ENCODE assay signal across 25 cellular contexts in the genomic region with DNA sequence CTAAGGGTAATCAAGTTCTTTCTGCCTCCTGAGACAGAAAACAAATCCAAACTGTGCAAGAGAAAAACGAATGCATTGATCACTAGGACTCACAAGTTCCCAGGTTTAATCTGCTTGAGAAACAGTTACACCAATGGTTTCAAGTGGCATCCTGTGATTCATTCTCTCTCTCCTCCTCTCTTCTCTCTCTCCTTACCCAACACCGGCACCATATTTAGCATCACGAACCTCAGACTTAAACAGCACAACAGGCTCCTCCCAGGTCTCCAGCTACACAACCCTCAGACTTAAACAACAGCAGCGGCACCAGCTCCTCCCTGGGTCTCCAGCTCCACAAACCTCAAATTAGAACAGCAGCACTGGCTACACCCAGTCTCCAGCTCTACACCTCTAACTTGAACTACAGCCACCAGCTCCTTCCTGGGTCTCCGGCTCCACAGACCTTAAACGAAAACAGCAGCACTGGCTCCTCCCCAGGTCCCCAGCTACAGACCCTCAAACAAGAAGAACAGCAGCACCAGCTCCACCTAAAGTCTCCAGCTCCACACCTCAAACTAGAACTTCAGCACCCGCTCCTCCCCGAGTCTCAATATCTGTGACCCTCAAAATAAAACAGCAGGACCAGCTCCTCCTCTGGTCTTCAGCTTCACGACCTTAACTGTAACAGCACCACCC.
A peak's percentile ranks its signal among the peaks of the same experiment; 100 is the strongest.
DNase-seq lines count a peak whose midpoint lies in the region; ATAC-seq, FAIRE-seq and TF ChIP-seq lines count a peak whose summit lies in the region.
"Had no signal": no experiment of that assay in that cellular context is flagged by ENCODE, and none has a peak within 500 bp of the region (broad histone marks: within the 10 kb centered on the region; RNA-seq: fewer than 3 reads in every experiment).

No MANE protein-coding gene starts in this region.

- no peak overlapping the region for H2AFZ ChIP-seq in HepG2 (ENCODE audit: low read length)
- H2AFZ ChIP-seq: GM23338 had no signal

- H3K9me3 ChIP-seq in HepG2 (ENCODE audit: low read length) (no peaks in the 10 kb centered on the region), right lobe of liver (no peaks in the 10 kb centered on the region)
- H3K9me3 ChIP-seq: HAP-1, SJSA1 had no signal

- H3K27me3 ChIP-seq in HepG2 (ENCODE audit: control insufficient read depth in 1 of 2, insufficient read depth in 2 of 2, low read length in 2 of 2) (peaks cover 7 to 73% of the 10 kb centered on the region in 2 experiments; a peak in 4 of 5 replicates), right lobe of liver (no peaks in the 10 kb centered on the region)

- FAIRE-seq in HepG2 (lab: Jason Lieb, UNC): no peak
- FAIRE-seq: A204.1, GM18507, RCC 7860 had no signal

- H3K36me3 ChIP-seq in HepG2 (replicated peaks in 1 of 2; ENCODE audit: control insufficient read depth in 1 of 2, insufficient read depth in 2 of 2, low read length in 2 of 2) (no peaks in the 10 kb centered on the region), right lobe of liver (no peaks in the 10 kb centered on the region)
- H3K36me3 ChIP-seq: HAP-1, SJSA1 had no signal

- ATAC-seq in HepG2: no peak
- ATAC-seq in right lobe of liver: no peak
- ATAC-seq: CD8-positive, alpha-beta T cell; GM23338 had no signal

- no peak for TF ChIP-seq RAD21 in HepG2 (CRISPR knock-in tag; IDR thresholded peaks at IDR 0.05)

- DNase-seq in HepG2 (ENCODE audit: low spot score) (no peak), right lobe of liver (no peak), LHCN-M2 (ENCODE audit: low read depth) (peak; percentile 22), fibroblast of peridontal ligament (ENCODE audit: extremely low read depth) (peak; percentile 4), stromal cell of bone marrow (ENCODE audit: low read depth) (peak; percentile 2), GM19238 (ENCODE audit: insufficient read length, low spot score) (no peak)
- no peak for DNase-seq in activated effector memory CD4-positive, alpha-beta T cell treated with Interleukin-2 at 50 U/mL for 16 hours
- no peak for DNase-seq in stimulated activated CD4-positive, alpha-beta T cell treated with anti-CD3 and anti-CD28 coated beads, Interleukin-2, amount 100 ng/mL, for 24 hours
- DNase-seq: AML-193; CD8-positive, alpha-beta T cell; DMS 273 treated with DMSO at 0.1 percent for 48 hours; DND-41; HFFc6; NCI-H1105 treated with DMSO at 0.1 percent for 48 hours; NCI-H2029; NCI-H446; NCI-H524 treated with DMSO at 0.1 percent for 48 hours; NCI-H774 had no signal

- intact Hi-C loops in HepG2 (cut with micrococcal nuclease; ENCODE audit: unreplicated experiment): no loop called here
- intact Hi-C loops in right lobe of liver (cut with DNase I): no loop called here

- no peak overlapping the region for H3K9ac ChIP-seq in HepG2 (ENCODE audit: insufficient read depth, low read depth, low read length)

- TF ChIP-seq CTCF in HepG2 (CRISPR knock-in tag; IDR thresholded peaks at IDR 0.05) (no peak), right lobe of liver (IDR thresholded peaks at IDR 0.05) (no peak)

- no TSS peak for BruUV-seq in HepG2 (replicated peaks; lab: Mats Ljungman, UMichigan)

- H3K79me2 ChIP-seq in HepG2 (ENCODE audit: insufficient read depth, low read length): no peaks in the 10 kb centered on the region

- CTCF ChIA-PET in HepG2 (lab: Yijun Ruan, JAX; ENCODE audit: low intra/inter-chr PET ratio, low total read pairs): no interaction called here

- H3K27ac ChIP-seq in HepG2 (ENCODE audit: extremely low read length, insufficient read depth, low read length) (no peak overlapping the region), right lobe of liver (no peak overlapping the region)
- H3K27ac ChIP-seq: C4-2B, SJSA1 had no signal

- H3K4me1 ChIP-seq in HepG2 (ENCODE audit: insufficient read depth, low read length) (peaks cover 9% of the 10 kb centered on the region), right lobe of liver (no peaks in the 10 kb centered on the region)
- H3K4me1 ChIP-seq: HAP-1, SJSA1 had no signal

- TF ChIP-seq POLR2A in HepG2 (IDR thresholded peaks at IDR 0.05; ENCODE audit: insufficient read depth in 1 of 2, low read depth in 2 of 2, low read length in 2 of 2) (no peak), right lobe of liver (IDR thresholded peaks at IDR 0.05) (no peak)

- in situ Hi-C loops in HepG2 (cut with HindIII; ENCODE audit: extremely low pct_ligation_motif_present, low pct_unique_long_range_greater_than_20kb): no loop called here

- POLR2A ChIA-PET in HepG2 (lab: Yijun Ruan, JAX): no interaction called here

- TF ChIP-seq EP300 in HepG2 (IDR thresholded peaks at IDR 0.05; ENCODE audit: low read depth in 2 of 2, low read length in 2 of 2) (no peak), HepG2 (CRISPR knock-in tag; IDR thresholded peaks at IDR 0.05; ENCODE audit: borderline replicate concordance) (no peak)

- H3K4me3 ChIP-seq in HepG2 (replicated peaks in 1 of 3; ENCODE audit: insufficient read depth in 1 of 3, low read depth in 2 of 3, low read length in 3 of 3) (no peak overlapping the region), right lobe of liver (no peak overlapping the region)
- H3K4me3 ChIP-seq: GM23338, HAP-1, SJSA1 had no signal

- no peak overlapping the region for H3K4me2 ChIP-seq in HepG2 (ENCODE audit: low read depth, low read length)
- H3K4me2 ChIP-seq: GM23338 had no signal

- no peaks in the 10 kb centered on the region for H4K20me1 ChIP-seq in HepG2 (ENCODE audit: insufficient read depth, low read length)

- WGBS in HepG2 (ENCODE audit: low lambda C conversion rate): 7% methylated on average over 9 of the region's 9 CpGs
- 23% methylated on average over 9 of the region's 9 CpGs for WGBS in right lobe of liver (ENCODE audit: insufficient coverage, low coverage, low lambda C conversion rate, missing lambda C conversion rate)

TF ChIP-seq in HepG2, 621 proteins besides CTCF, POLR2A, EP300 and RAD21 (continues in another document):
- no peak for TF ChIP-seq ZNF264 (CRISPR knock-in tag; IDR thresholded peaks at IDR 0.05)
- TF ChIP-seq, protein P1, sequence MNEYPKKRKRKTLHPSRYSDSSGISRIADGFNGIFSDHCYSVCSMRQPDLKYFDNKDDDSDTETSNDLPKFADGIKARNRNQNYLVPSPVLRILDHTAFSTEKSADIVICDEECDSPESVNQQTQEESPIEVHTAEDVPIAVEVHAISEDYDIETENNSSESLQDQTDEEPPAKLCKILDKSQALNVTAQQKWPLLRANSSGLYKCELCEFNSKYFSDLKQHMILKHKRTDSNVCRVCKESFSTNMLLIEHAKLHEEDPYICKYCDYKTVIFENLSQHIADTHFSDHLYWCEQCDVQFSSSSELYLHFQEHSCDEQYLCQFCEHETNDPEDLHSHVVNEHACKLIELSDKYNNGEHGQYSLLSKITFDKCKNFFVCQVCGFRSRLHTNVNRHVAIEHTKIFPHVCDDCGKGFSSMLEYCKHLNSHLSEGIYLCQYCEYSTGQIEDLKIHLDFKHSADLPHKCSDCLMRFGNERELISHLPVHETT (CRISPR knock-in tag; conservative IDR thresholded peaks at IDR 0.05): no peak
- TF ChIP-seq, protein P2, sequence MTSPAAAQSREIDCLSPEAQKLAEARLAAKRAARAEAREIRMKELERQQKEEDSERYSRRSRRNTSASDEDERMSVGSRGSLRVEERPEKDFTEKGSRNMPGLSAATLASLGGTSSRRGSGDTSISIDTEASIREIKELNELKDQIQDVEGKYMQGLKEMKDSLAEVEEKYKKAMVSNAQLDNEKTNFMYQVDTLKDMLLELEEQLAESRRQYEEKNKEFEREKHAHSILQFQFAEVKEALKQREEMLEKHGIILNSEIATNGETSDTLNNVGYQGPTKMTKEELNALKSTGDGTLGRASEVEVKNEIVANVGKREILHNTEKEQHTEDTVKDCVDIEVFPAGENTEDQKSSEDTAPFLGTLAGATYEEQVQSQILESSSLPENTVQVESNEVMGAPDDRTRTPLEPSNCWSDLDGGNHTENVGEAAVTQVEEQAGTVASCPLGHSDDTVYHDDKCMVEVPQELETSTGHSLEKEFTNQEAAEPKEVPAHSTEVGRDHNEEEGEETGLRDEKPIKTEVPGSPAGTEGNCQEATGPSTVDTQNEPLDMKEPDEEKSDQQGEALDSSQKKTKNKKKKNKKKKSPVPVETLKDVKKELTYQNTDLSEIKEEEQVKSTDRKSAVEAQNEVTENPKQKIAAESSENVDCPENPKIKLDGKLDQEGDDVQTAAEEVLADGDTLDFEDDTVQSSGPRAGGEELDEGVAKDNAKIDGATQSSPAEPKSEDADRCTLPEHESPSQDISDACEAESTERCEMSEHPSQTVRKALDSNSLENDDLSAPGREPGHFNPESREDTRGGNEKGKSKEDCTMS (CRISPR knock-in tag; conservative IDR thresholded peaks at IDR 0.05): no peak
- TF ChIP-seq, protein P3, sequence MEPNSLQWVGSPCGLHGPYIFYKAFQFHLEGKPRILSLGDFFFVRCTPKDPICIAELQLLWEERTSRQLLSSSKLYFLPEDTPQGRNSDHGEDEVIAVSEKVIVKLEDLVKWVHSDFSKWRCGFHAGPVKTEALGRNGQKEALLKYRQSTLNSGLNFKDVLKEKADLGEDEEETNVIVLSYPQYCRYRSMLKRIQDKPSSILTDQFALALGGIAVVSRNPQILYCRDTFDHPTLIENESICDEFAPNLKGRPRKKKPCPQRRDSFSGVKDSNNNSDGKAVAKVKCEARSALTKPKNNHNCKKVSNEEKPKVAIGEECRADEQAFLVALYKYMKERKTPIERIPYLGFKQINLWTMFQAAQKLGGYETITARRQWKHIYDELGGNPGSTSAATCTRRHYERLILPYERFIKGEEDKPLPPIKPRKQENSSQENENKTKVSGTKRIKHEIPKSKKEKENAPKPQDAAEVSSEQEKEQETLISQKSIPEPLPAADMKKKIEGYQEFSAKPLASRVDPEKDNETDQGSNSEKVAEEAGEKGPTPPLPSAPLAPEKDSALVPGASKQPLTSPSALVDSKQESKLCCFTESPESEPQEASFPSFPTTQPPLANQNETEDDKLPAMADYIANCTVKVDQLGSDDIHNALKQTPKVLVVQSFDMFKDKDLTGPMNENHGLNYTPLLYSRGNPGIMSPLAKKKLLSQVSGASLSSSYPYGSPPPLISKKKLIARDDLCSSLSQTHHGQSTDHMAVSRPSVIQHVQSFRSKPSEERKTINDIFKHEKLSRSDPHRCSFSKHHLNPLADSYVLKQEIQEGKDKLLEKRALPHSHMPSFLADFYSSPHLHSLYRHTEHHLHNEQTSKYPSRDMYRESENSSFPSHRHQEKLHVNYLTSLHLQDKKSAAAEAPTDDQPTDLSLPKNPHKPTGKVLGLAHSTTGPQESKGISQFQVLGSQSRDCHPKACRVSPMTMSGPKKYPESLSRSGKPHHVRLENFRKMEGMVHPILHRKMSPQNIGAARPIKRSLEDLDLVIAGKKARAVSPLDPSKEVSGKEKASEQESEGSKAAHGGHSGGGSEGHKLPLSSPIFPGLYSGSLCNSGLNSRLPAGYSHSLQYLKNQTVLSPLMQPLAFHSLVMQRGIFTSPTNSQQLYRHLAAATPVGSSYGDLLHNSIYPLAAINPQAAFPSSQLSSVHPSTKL (CRISPR knock-in tag; IDR thresholded peaks at IDR 0.05): no peak
- TF ChIP-seq EZH2 (conservative IDR thresholded peaks at IDR 0.05; ENCODE audit: low read depth, low read length): peak; percentile 61; the same call in 1 of the 2 replicates

Comparison
In these comparisons a context has a peak if more than half of its experiments do, and no peak if none do; other contexts are left out.
1. DNase-seq: peak in LHCN-M2 (single experiment), fibroblast of peridontal ligament (single experiment) and stromal cell of bone marrow (single experiment); none in HepG2 (single experiment), right lobe of liver (0 of 3), activated effector memory CD4-positive, alpha-beta T cell treated with Interleukin-2 at 50 U/mL for 16 hours (single experiment), GM19238 (single experiment) and stimulated activated CD4-positive, alpha-beta T cell treated with anti-CD3 and anti-CD28 coated beads, Interleukin-2, amount 100 ng/mL, for 24 hours (0 of 2).